In genomic region chr20:16759161-16759523, GRCh38 we compare ENCODE assay signal across 21 cellular contexts. TPM values are rescaled to one million over a fixed set of nuclear protein-coding genes. Genes with fewer than 3 reads are reported as not detected.
"Had no signal": no experiment of that assay in that cellular context is flagged by ENCODE, and none has a peak within 500 bp of the region (broad histone marks: within the 10 kb centered on the region; RNA-seq: fewer than 3 reads in every experiment).

No MANE protein-coding gene starts in this region.

- H3K9me3 ChIP-seq: breast epithelium, esophagus squamous epithelium, heart right ventricle, mucosa of descending colon, psoas muscle, vagina had no signal

- H3K27ac ChIP-seq: breast epithelium, esophagus squamous epithelium, heart right ventricle, psoas muscle, vagina had no signal

- ATAC-seq: heart right ventricle; left lobe of liver; mucosa of descending colon; psoas muscle; stimulated activated naive CD8-positive, alpha-beta T cell treated with anti-CD3 and anti-CD28 coated beads, Interleukin-15, amount 100 ng/mL, for 72 hours had no signal

- DNase-seq: activated CD4-positive, alpha-beta T cell treated with anti-CD3 and anti-CD28 coated beads for 1 hour; activated CD4-positive, alpha-beta T cell treated with anti-CD3 and anti-CD28 coated beads, Interleukin-2, amount 50 U/mL, for 48 hours; activated gamma-delta T cell; activated T-cell treated with anti-CD3 and anti-CD28 coated beads, Interleukin-2, amount 50 U/mL, for 48 hours; aorta; esophagus squamous epithelium; heart right ventricle; islet precursor cell; mammary epithelial cell; mucosa of descending colon; psoas muscle; stimulated activated CD4-positive, alpha-beta T cell treated with anti-CD3 and anti-CD28 coated beads, Interleukin-15, amount 100 ng/mL, for 24 hours; stimulated activated CD4-positive, alpha-beta T cell treated with anti-CD3 and anti-CD28 coated beads, Interleukin-4, amount 100 ng/mL, for 24 hours; stimulated activated naive CD8-positive, alpha-beta T cell treated with anti-CD3 and anti-CD28 coated beads, Interleukin-15, amount 100 ng/mL, for 72 hours had no signal

- H3K27ac Mint-ChIP-seq: stimulated activated naive CD8-positive, alpha-beta T cell treated with anti-CD3 and anti-CD28 coated beads, Interleukin-15, amount 100 ng/mL, for 72 hours had no signal

- H3K36me3 ChIP-seq: breast epithelium, esophagus squamous epithelium, heart right ventricle, vagina had no signal

- H3K4me3 Mint-ChIP-seq: nephron; stimulated activated naive CD8-positive, alpha-beta T cell treated with anti-CD3 and anti-CD28 coated beads, Interleukin-15, amount 100 ng/mL, for 72 hours had no signal

- FAIRE-seq: endometrium, frontal cortex had no signal

- H3K27me3 ChIP-seq: breast epithelium, vagina had no signal

- H3K4me1 ChIP-seq: psoas muscle, vagina had no signal

- H3K4me1 Mint-ChIP-seq: stimulated activated naive CD8-positive, alpha-beta T cell treated with anti-CD3 and anti-CD28 coated beads, Interleukin-15, amount 100 ng/mL, for 72 hours had no signal

- H3K4me3 ChIP-seq: breast epithelium, esophagus squamous epithelium, heart right ventricle, mucosa of descending colon, psoas muscle, vagina had no signal

- H3K9me3 Mint-ChIP-seq: stimulated activated naive CD8-positive, alpha-beta T cell treated with anti-CD3 and anti-CD28 coated beads, Interleukin-15, amount 100 ng/mL, for 72 hours had no signal

RNA-seq across cellular contexts. Expression of gene OTOR, which starts 11.0 kb away (rescaled TPM):
- total RNA-seq: aorta, breast epithelium, esophagus squamous epithelium, heart right ventricle, left lobe of liver, mammary epithelial cell, mucosa of descending colon, omental fat pad, psoas muscle, vagina had no signal
- polyA plus RNA-seq: aorta, heart right ventricle, mammary epithelial cell, psoas muscle had no signal
